Comparison of ENCODE assay signal across 24 cellular contexts in genomic region chr10:113504423-113504822, GRCh38. TPM values are rescaled to one million over a fixed set of nuclear protein-coding genes. Genes with fewer than 3 reads are reported as not detected.
DNase-seq lines count a peak whose midpoint lies in the region; ATAC-seq, FAIRE-seq and TF ChIP-seq lines count a peak whose summit lies in the region.
"Had no signal": no experiment of that assay in that cellular context is flagged by ENCODE, and none has a peak within 500 bp of the region (broad histone marks: within the 10 kb centered on the region; RNA-seq: fewer than 3 reads in every experiment).

No MANE protein-coding gene starts in this region.

- no peak for TF ChIP-seq EP300 in HepG2 (IDR thresholded peaks at IDR 0.05; ENCODE audit: low read depth in 2 of 2, low read length in 2 of 2)
- no peak for TF ChIP-seq EP300 in HepG2 (CRISPR knock-in tag; IDR thresholded peaks at IDR 0.05; ENCODE audit: borderline replicate concordance)
- TF ChIP-seq EP300 in gastroesophageal sphincter (IDR thresholded peaks at IDR 0.05), result no peak

- H3K4me3 ChIP-seq in right lobe of liver, result no peak overlapping the region
- H3K4me3 ChIP-seq in HepG2 (replicated peaks in 1 of 3; ENCODE audit: insufficient read depth in 1 of 3, low read depth in 2 of 3, low read length in 3 of 3), result no peak overlapping the region
- no peak overlapping the region for H3K4me3 ChIP-seq in gastroesophageal sphincter
- H3K4me3 ChIP-seq: HAP-1, K562 had no signal

- no peak overlapping the region for H3K4me2 ChIP-seq in HepG2 (ENCODE audit: low read depth, low read length)

- H4K20me1 ChIP-seq in HepG2 (ENCODE audit: insufficient read depth, low read length), result no peaks in the 10 kb centered on the region

- CTCF ChIA-PET in HepG2 (lab: Yijun Ruan, JAX; ENCODE audit: low intra/inter-chr PET ratio, low total read pairs), result no interaction called here
- CTCF ChIA-PET in activated CD4-positive, alpha-beta T cell treated with anti-CD3 and anti-CD28 coated beads, Interleukin-2, amount 10 ng/mL, durations not matched to agents 7 days and 5 days (lab: Charles Lee), result interaction anchor here (0.6 kb wide), 1 partner anchor 730 kb away, joined by 4 read pairs; no protein-coding TSS in a partner anchor

- H3K36me3 Mint-ChIP-seq in dendritic cell treated with granulocyte-macrophage colony-stimulating factor and Interleukin-4, amounts not matched to agents 40 ng/mL and 50 ng/mL, for 4 days (ENCODE audit: low read depth), result no peaks in the 10 kb centered on the region
- no peaks in the 10 kb centered on the region for H3K36me3 Mint-ChIP-seq in activated naive CD4-positive, alpha-beta T cell treated with anti-CD3 and anti-CD28 coated beads, Interleukin-2, amount 50 U/mL, for 72 hours
- no peaks in the 10 kb centered on the region for H3K36me3 Mint-ChIP-seq in activated CD4-positive, alpha-beta T cell treated with anti-CD3 and anti-CD28 coated beads, Interleukin-2, amount 10 ng/mL, durations not matched to agents 7 days and 5 days (ENCODE audit: low read depth)

- H3K9me3 Mint-ChIP-seq in dendritic cell treated with granulocyte-macrophage colony-stimulating factor and Interleukin-4, amounts not matched to agents 40 ng/mL and 50 ng/mL, for 4 days, result peaks cover 9% of the 10 kb centered on the region
- H3K9me3 Mint-ChIP-seq in activated naive CD4-positive, alpha-beta T cell treated with anti-CD3 and anti-CD28 coated beads, Interleukin-2, amount 50 U/mL, for 72 hours, result peaks cover 0 to 4% of the 10 kb centered on the region in 2 donors
- no peaks in the 10 kb centered on the region for H3K9me3 Mint-ChIP-seq in activated CD4-positive, alpha-beta T cell treated with anti-CD3 and anti-CD28 coated beads, Interleukin-2, amount 10 ng/mL, durations not matched to agents 7 days and 5 days
- H3K9me3 Mint-ChIP-seq: CD4-positive, alpha-beta T cell had no signal

- H2AFZ ChIP-seq in HepG2 (ENCODE audit: low read length), result no peak overlapping the region

- peaks cover 15% of the 10 kb centered on the region for H3K27me3 Mint-ChIP-seq in dendritic cell treated with granulocyte-macrophage colony-stimulating factor and Interleukin-4, amounts not matched to agents 40 ng/mL and 50 ng/mL, for 4 days
- H3K27me3 Mint-ChIP-seq in activated CD4-positive, alpha-beta T cell treated with anti-CD3 and anti-CD28 coated beads, Interleukin-2, amount 10 ng/mL, durations not matched to agents 7 days and 5 days, result peaks cover 6% of the 10 kb centered on the region

- in situ Hi-C loops in HepG2 (cut with HindIII; ENCODE audit: extremely low pct_ligation_motif_present, low pct_unique_long_range_greater_than_20kb), result no loop called here

- intact Hi-C loops in right lobe of liver (cut with DNase I), result no loop called here
- intact Hi-C loops in HepG2 (cut with micrococcal nuclease; ENCODE audit: unreplicated experiment), result no loop called here
- intact Hi-C loops in dendritic cell treated with granulocyte-macrophage colony-stimulating factor and Interleukin-4, amounts not matched to agents 40 ng/mL and 50 ng/mL, for 4 days (cut with micrococcal nuclease), result no loop called here

- no TSS peak for BruUV-seq in HepG2 (replicated peaks; lab: Mats Ljungman, UMichigan)

- peak overlapping the region; percentile 27 for H3K27ac Mint-ChIP-seq in dendritic cell treated with granulocyte-macrophage colony-stimulating factor and Interleukin-4, amounts not matched to agents 40 ng/mL and 50 ng/mL, for 4 days
- no peak overlapping the region for H3K27ac Mint-ChIP-seq in activated naive CD4-positive, alpha-beta T cell treated with anti-CD3 and anti-CD28 coated beads, Interleukin-2, amount 50 U/mL, for 72 hours
- no peak overlapping the region for H3K27ac Mint-ChIP-seq in activated CD4-positive, alpha-beta T cell treated with anti-CD3 and anti-CD28 coated beads, Interleukin-2, amount 10 ng/mL, durations not matched to agents 7 days and 5 days
- H3K27ac Mint-ChIP-seq: CD4-positive, alpha-beta T cell; HFFc6 had no signal

- H3K27me3 ChIP-seq in right lobe of liver, result no peaks in the 10 kb centered on the region
- H3K27me3 ChIP-seq in HepG2 (ENCODE audit: control insufficient read depth in 1 of 2, insufficient read depth in 2 of 2, low read length in 2 of 2), result peaks cover 0 to 3% of the 10 kb centered on the region in 2 experiments; a peak in 1 of 5 replicates
- no peaks in the 10 kb centered on the region for H3K27me3 ChIP-seq in gastroesophageal sphincter

- H3K9me3 ChIP-seq in right lobe of liver (no peaks in the 10 kb centered on the region), HepG2 (ENCODE audit: low read length) (no peaks in the 10 kb centered on the region), gastroesophageal sphincter (no peaks in the 10 kb centered on the region)
- H3K9me3 ChIP-seq: Caco-2, HAP-1 had no signal

- H3K36me3 ChIP-seq in right lobe of liver (no peaks in the 10 kb centered on the region), HepG2 (replicated peaks in 1 of 2; ENCODE audit: control insufficient read depth in 1 of 2, insufficient read depth in 2 of 2, low read length in 2 of 2) (no peaks in the 10 kb centered on the region), gastroesophageal sphincter (no peaks in the 10 kb centered on the region)
- H3K36me3 ChIP-seq: HAP-1 had no signal

- H3K79me2 ChIP-seq in HepG2 (ENCODE audit: insufficient read depth, low read length), result no peaks in the 10 kb centered on the region

- TF ChIP-seq RAD21 in HepG2 (CRISPR knock-in tag; IDR thresholded peaks at IDR 0.05), result no peak

- H3K4me3 Mint-ChIP-seq in dendritic cell treated with granulocyte-macrophage colony-stimulating factor and Interleukin-4, amounts not matched to agents 40 ng/mL and 50 ng/mL, for 4 days, result no peak overlapping the region
- no peak overlapping the region for H3K4me3 Mint-ChIP-seq in activated CD4-positive, alpha-beta T cell treated with anti-CD3 and anti-CD28 coated beads, Interleukin-2, amount 10 ng/mL, durations not matched to agents 7 days and 5 days
- H3K4me3 Mint-ChIP-seq: CD4-positive, alpha-beta T cell; HFFc6 had no signal

- TF ChIP-seq POLR2A in right lobe of liver (IDR thresholded peaks at IDR 0.05) (no peak), HepG2 (IDR thresholded peaks at IDR 0.05; ENCODE audit: insufficient read depth in 1 of 2, low read depth in 2 of 2, low read length in 2 of 2) (no peak), gastroesophageal sphincter (IDR thresholded peaks at IDR 0.05) (no peak)

- H3K4me1 ChIP-seq in right lobe of liver (no peaks in the 10 kb centered on the region), HepG2 (ENCODE audit: insufficient read depth, low read length) (no peaks in the 10 kb centered on the region), gastroesophageal sphincter (no peaks in the 10 kb centered on the region)
- H3K4me1 ChIP-seq: Caco-2, HAP-1 had no signal

- FAIRE-seq in HepG2 (lab: Jason Lieb, UNC), result no peak
- FAIRE-seq: A204.1, D721Med, G401.6, GM12892, GM18507, H1, K562 had no signal

- peak in 1 of 3 donors; percentile 35 for DNase-seq in right lobe of liver
- no peak for DNase-seq in HepG2 (ENCODE audit: low spot score)
- no peak for DNase-seq in activated naive CD4-positive, alpha-beta T cell treated with anti-CD3 and anti-CD28 coated beads, Interleukin-2, amount 50 U/mL, for 72 hours (ENCODE audit: low spot score in 2 of 2)
- no peak for DNase-seq in MV-4-11 (lab: John Stamatoyannopoulos, UW)
- no peak for DNase-seq in activated CD4-positive, alpha-beta T cell treated with anti-CD3 and anti-CD28 coated beads, Interleukin-2, amount 10 ng/mL, durations not matched to agents 7 days and 5 days
- DNase-seq: ACHN; AML-193; Caco-2; CD4-positive, alpha-beta T cell; HFFc6; IMR-90 had no signal

- H3K4me1 Mint-ChIP-seq in dendritic cell treated with granulocyte-macrophage colony-stimulating factor and Interleukin-4, amounts not matched to agents 40 ng/mL and 50 ng/mL, for 4 days (ENCODE audit: low read depth), result peaks cover 28% of the 10 kb centered on the region
- H3K4me1 Mint-ChIP-seq in activated CD4-positive, alpha-beta T cell treated with anti-CD3 and anti-CD28 coated beads, Interleukin-2, amount 10 ng/mL, durations not matched to agents 7 days and 5 days, result no peaks in the 10 kb centered on the region

- POLR2A ChIA-PET in HepG2 (lab: Yijun Ruan, JAX), result no interaction called here
- POLR2A ChIA-PET in activated CD4-positive, alpha-beta T cell treated with anti-CD3 and anti-CD28 coated beads, Interleukin-2, amount 10 ng/mL, durations not matched to agents 7 days and 5 days (lab: Charles Lee), result no interaction called here

- TF ChIP-seq CTCF in right lobe of liver (IDR thresholded peaks at IDR 0.05) (no peak), HepG2 (CRISPR knock-in tag; IDR thresholded peaks at IDR 0.05) (no peak), gastroesophageal sphincter (IDR thresholded peaks at IDR 0.05) (no peak)

- H3K27ac ChIP-seq in right lobe of liver (no peak overlapping the region), HepG2 (ENCODE audit: extremely low read length, insufficient read depth, low read length) (no peak overlapping the region), gastroesophageal sphincter (no peak overlapping the region)
- H3K27ac ChIP-seq: C4-2B, HL-60 had no signal

- 47% methylated on average over 3 of the region's 3 CpGs for WGBS in right lobe of liver (ENCODE audit: insufficient coverage, low coverage, low lambda C conversion rate, missing lambda C conversion rate)
- 6% methylated on average over 3 of the region's 3 CpGs for WGBS in HepG2 (ENCODE audit: low lambda C conversion rate)
- 71% methylated on average over 1 of the region's 3 CpGs; no CpG with 5 or more reads in 1 of the 2 donors for WGBS in gastroesophageal sphincter (ENCODE audit: low coverage in 1 of 2), 2 donors

- no peak overlapping the region for H3K9ac ChIP-seq in HepG2 (ENCODE audit: insufficient read depth, low read depth, low read length)

- ATAC-seq in right lobe of liver, result peak; percentile 33 to 97 (median 67)
- no peak for ATAC-seq in HepG2
- peak; percentile 25 for ATAC-seq in gastroesophageal sphincter
- ATAC-seq in activated naive CD4-positive, alpha-beta T cell treated with anti-CD3 and anti-CD28 coated beads, Interleukin-2, amount 50 U/mL, for 72 hours, result no peak
- ATAC-seq: K562 had no signal

RNA-seq across cellular contexts. Expression of gene HABP2, which starts 48.4 kb away (rescaled TPM):
- total RNA-seq in right lobe of liver (100 to 1,000 TPM; 162 to 705 (median 372) TPM), HepG2 (2016; rRNA removed; fragmentation: Illumina TruSeq; extraction: Trizol) (0.13 TPM in 1 of 2 replicates, not detected in the other), gastroesophageal sphincter (not detected)
- total RNA-seq in HepG2 (2016; cell fraction: cytosol; rRNA removed; fragmentation: Illumina TruSeq; extraction: Trizol; ENCODE audit: low read depth), result not detected in 2 replicates
- total RNA-seq in HepG2 (2016; cell fraction: insoluble cytoplasmic fraction; rRNA removed; fragmentation: Illumina TruSeq; extraction: Trizol), result 0.04 and 0.06 TPM in 2 replicates
- not detected in 2 replicates for total RNA-seq in HepG2 (2016; cell fraction: membrane; rRNA removed; fragmentation: Illumina TruSeq; extraction: Trizol)
- total RNA-seq in HepG2 (2016; cell fraction: nucleus; rRNA removed; fragmentation: Illumina TruSeq; extraction: Trizol), result 0.16 TPM in 1 of 2 replicates, not detected in the other
- 0.12 TPM in 2 replicates for polyA plus RNA-seq in HepG2 (2011; rRNA removed)
- 0.10 and 0.11 TPM in 2 replicates for polyA plus RNA-seq in HepG2 (2011; cell fraction: cytosol; rRNA removed)
- polyA plus RNA-seq in HepG2 (2011; cell fraction: nucleus; rRNA removed), result 0.03 and 0.06 TPM in 2 replicates
- 0.04 TPM in 1 of 2 replicates, not detected in the other for polyA plus RNA-seq in HepG2 (2012)
- polyA plus RNA-seq in HepG2 (2016; cell fraction: cytosol; fragmentation: Illumina TruSeq; extraction: Trizol; ENCODE audit: low read depth), result not detected in 2 replicates
- not detected in 2 replicates for polyA plus RNA-seq in HepG2 (2016; cell fraction: insoluble cytoplasmic fraction; fragmentation: Illumina TruSeq; extraction: Trizol; ENCODE audit: low read depth)
- polyA plus RNA-seq in HepG2 (2016; cell fraction: membrane; fragmentation: Illumina TruSeq; extraction: Trizol; ENCODE audit: low read depth), result not detected in 2 replicates
- polyA plus RNA-seq in HepG2 (2016; cell fraction: nucleus; fragmentation: Illumina TruSeq; extraction: Trizol; ENCODE audit: insufficient read depth, low read depth), result not detected in 2 replicates
- not detected in 2 replicates for polyA minus RNA-seq in HepG2 (2011; rRNA and poly(A)+ RNA removed; ENCODE audit: low replicate concordance)
- not detected in 2 replicates for polyA minus RNA-seq in HepG2 (2011; cell fraction: cytosol; rRNA and poly(A)+ RNA removed)
- not detected in 2 replicates for polyA minus RNA-seq in HepG2 (2011; cell fraction: nucleus; rRNA and poly(A)+ RNA removed)
- not detected for total RNA-seq in activated naive CD4-positive, alpha-beta T cell treated with anti-CD3 and anti-CD28 coated beads, Interleukin-2, amount 50 U/mL, for 72 hours
- not detected for total RNA-seq in activated CD4-positive, alpha-beta T cell treated with anti-CD3 and anti-CD28 coated beads, Interleukin-2, amount 10 ng/mL, durations not matched to agents 7 days and 5 days
- total RNA-seq: CD4-positive, alpha-beta T cell; H1; HFFc6; HT1080; IMR-90 had no signal
- polyA plus RNA-seq: H1, IMR-90, K562 had no signal

Comparison
In these comparisons a context has a peak if more than half of its experiments do, and no peak if none do; other contexts are left out.
1. ATAC-seq: peak in right lobe of liver (4 of 4) and gastroesophageal sphincter (single experiment); none in HepG2 (single experiment) and activated naive CD4-positive, alpha-beta T cell treated with anti-CD3 and anti-CD28 coated beads, Interleukin-2, amount 50 U/mL, for 72 hours (0 of 2).
2. RNA of gene HABP2, which starts 48.4 kb away (total RNA-seq): 162 to 705 TPM in right lobe of liver; 0.04 to 0.16 TPM in HepG2, not detected in gastroesophageal sphincter, not detected in activated naive CD4-positive, alpha-beta T cell treated with anti-CD3 and anti-CD28 coated beads, Interleukin-2, amount 50 U/mL, for 72 hours and not detected in activated CD4-positive, alpha-beta T cell treated with anti-CD3 and anti-CD28 coated beads, Interleukin-2, amount 10 ng/mL, durations not matched to agents 7 days and 5 days; every median in the first group is over 100 times any median in the second.